ENCODE assay signal across 17 cellular contexts in genomic region chr5:44697025-44697424, GRCh38.
DNase-seq lines count a peak whose midpoint lies in the region; ATAC-seq, FAIRE-seq and TF ChIP-seq lines count a peak whose summit lies in the region.
"Had no signal": no experiment of that assay in that cellular context is flagged by ENCODE, and none has a peak within 500 bp of the region (broad histone marks: within the 10 kb centered on the region; RNA-seq: fewer than 3 reads in every experiment).

No MANE protein-coding gene starts in this region.

- H4K5ac ChIP-seq in H1 (ENCODE audit: insufficient read length, low read depth, low read length) = no peak overlapping the region

- POLR2A ChIA-PET in MCF 10A (lab: Yijun Ruan, JAX) (no interaction called here), H1 (lab: Charles Lee; ENCODE audit: partially characterized antibody) (no interaction called here)

- H3K27ac Mint-ChIP-seq in MCF 10A (ENCODE audit: low read depth, unreplicated experiment) = no peak overlapping the region
- H3K27ac Mint-ChIP-seq: B cell; CD8-positive, alpha-beta T cell had no signal

- no peaks in the 10 kb centered on the region for H4K20me1 ChIP-seq in mammary epithelial cell (ENCODE audit: insufficient read depth, low read length)
- no peaks in the 10 kb centered on the region for H4K20me1 ChIP-seq in H1 (replicated peaks in 1 of 2; ENCODE audit: control insufficient read depth in 1 of 2, insufficient read depth in 2 of 2, low read length in 2 of 2)
- H4K20me1 ChIP-seq: BLaER1 treated with 17β-estradiol and CSF1 and Interleukin-3, amounts not matched to agents 10 nM and 100 nM had no signal

- H3K9me3 Mint-ChIP-seq in MCF 10A (ENCODE audit: unreplicated experiment) = no peaks in the 10 kb centered on the region

- no peaks in the 10 kb centered on the region for H3K27me3 Mint-ChIP-seq in MCF 10A (ENCODE audit: insufficient read depth, unreplicated experiment)
- H3K27me3 Mint-ChIP-seq: B cell had no signal

- H3K27ac ChIP-seq in mammary epithelial cell (ENCODE audit: insufficient read depth, low read depth, low read length) (no peak overlapping the region), H1 (ENCODE audit: low read depth, low read length) (no peak overlapping the region)
- H3K27ac ChIP-seq: BLaER1 treated with 17β-estradiol and CSF1 and Interleukin-3, amounts not matched to agents 10 nM and 100 nM; HL-60 had no signal

- H3K56ac ChIP-seq in H1 (replicated peaks; ENCODE audit: insufficient read length, low read depth, low read length) = no peak overlapping the region

- no peak overlapping the region for H3K4me2 ChIP-seq in mammary epithelial cell (ENCODE audit: insufficient read depth, low read depth, low read length)
- no peak overlapping the region; a peak in 1 of 4 replicates for H3K4me2 ChIP-seq in H1 (ENCODE audit: insufficient read depth in 1 of 2, low read depth in 2 of 2, low read length in 2 of 2)
- H3K4me2 ChIP-seq: BLaER1 treated with 17β-estradiol and CSF1 and Interleukin-3, amounts not matched to agents 10 nM and 100 nM had no signal

- H3K4me3 Mint-ChIP-seq in MCF 10A (ENCODE audit: unreplicated experiment) = no peak overlapping the region
- H3K4me3 Mint-ChIP-seq: B cell; CD8-positive, alpha-beta T cell had no signal

- no peaks in the 10 kb centered on the region for H3K23me2 ChIP-seq in H1 (ENCODE audit: low read depth, low read length)

- no peak overlapping the region for H3K23ac ChIP-seq in H1 (ENCODE audit: insufficient read length)

- H3K79me2 ChIP-seq in mammary epithelial cell (ENCODE audit: insufficient read depth, low read length) = no peaks in the 10 kb centered on the region
- no peaks in the 10 kb centered on the region for H3K79me2 ChIP-seq in H1 (ENCODE audit: control insufficient read depth in 1 of 2, insufficient read depth in 2 of 2, low read length in 2 of 2)

- H2BK15ac ChIP-seq in H1 (ENCODE audit: low read length) = no peak overlapping the region

- H2AFZ ChIP-seq in mammary epithelial cell (ENCODE audit: low read depth, low read length) (peak overlapping the region; percentile 21), H1 (ENCODE audit: low read length) (no peak overlapping the region)

- no peak for TF ChIP-seq RAD21 in H1 (IDR thresholded peaks at IDR 0.05 in 1 of 2, conservative IDR thresholded peaks at IDR 0.05 in 1 of 2; ENCODE audit: low read depth in 2 of 2, low read length in 2 of 2)

- DNase-seq in mammary epithelial cell (no peak), MCF 10A (ENCODE audit: unreplicated experiment) (no peak), H1 (ENCODE audit: low read depth in 1 of 2, low spot score in 2 of 2) (no peak), iPS-NIHi7 (ENCODE audit: extremely low spot score) (peak; percentile 16), NAMALWA (ENCODE audit: low spot score) (no peak)
- DNase-seq: 8988T; Calu3; CD8-positive, alpha-beta T cell; DMS79 treated with DMSO at 0.1 percent for 48 hours; GF-D8 had no signal

- no peak overlapping the region for H2BK120ac ChIP-seq in H1 (replicated peaks; ENCODE audit: low read depth, low read length)

- ATAC-seq in HG03520 (IDR thresholded peaks at IDR 0.05; ENCODE audit: unreplicated experiment) (no peak), HG03460 (IDR thresholded peaks at IDR 0.05; ENCODE audit: unreplicated experiment) (no peak)
- ATAC-seq: CD8-positive, alpha-beta T cell; GM12878 had no signal

- no peak overlapping the region for H4K91ac ChIP-seq in H1 (replicated peaks; ENCODE audit: insufficient read length, low read length)

- H3K27me3 ChIP-seq in mammary epithelial cell (ENCODE audit: insufficient read depth, low read length) = no peaks in the 10 kb centered on the region
- H3K27me3 ChIP-seq in H1 (replicated peaks in 1 of 4; ENCODE audit: control insufficient read depth in 3 of 4, extremely low read depth in 1 of 4, insufficient read depth in 3 of 4, low read length in 3 of 4) = no peaks in the 10 kb centered on the region
- H3K27me3 ChIP-seq: BLaER1 treated with 17β-estradiol and CSF1 and Interleukin-3, amounts not matched to agents 10 nM and 100 nM had no signal

- no peaks in the 10 kb centered on the region for H3K4me1 Mint-ChIP-seq in MCF 10A (ENCODE audit: insufficient read depth, unreplicated experiment)
- H3K4me1 Mint-ChIP-seq: B cell had no signal

- H2AK5ac ChIP-seq in H1 (ENCODE audit: low read depth, low read length) = no peak overlapping the region

- no peak overlapping the region for H4K8ac ChIP-seq in H1 (ENCODE audit: extremely low read depth, insufficient read depth, low read length)

- no peaks in the 10 kb centered on the region for H3K9me3 ChIP-seq in mammary epithelial cell (replicated peaks; ENCODE audit: insufficient read depth, low read length)
- H3K9me3 ChIP-seq in H1 (ENCODE audit: insufficient read depth in 2 of 2, low read depth in 1 of 2, low read length in 1 of 2) = peaks cover 0 to 3% of the 10 kb centered on the region in 2 experiments; a peak in 1 of 4 replicates
- H3K9me3 ChIP-seq: BLaER1 treated with 17β-estradiol and CSF1 and Interleukin-3, amounts not matched to agents 10 nM and 100 nM; HAP-1 had no signal

- H3K4ac ChIP-seq in H1 (replicated peaks; ENCODE audit: insufficient read length, low read depth, low read length) = no peak overlapping the region

- intact Hi-C loops in mammary epithelial cell (cut with micrococcal nuclease) = no loop called here
- intact Hi-C loops in MCF 10A (cut with micrococcal nuclease) = no loop called here

- H3K36me3 Mint-ChIP-seq in MCF 10A (ENCODE audit: insufficient read depth, unreplicated experiment) = no peaks in the 10 kb centered on the region
- H3K36me3 Mint-ChIP-seq: CD8-positive, alpha-beta T cell had no signal

- no peak overlapping the region for H3K14ac ChIP-seq in H1 (ENCODE audit: insufficient read length)

- H3K4me1 ChIP-seq in mammary epithelial cell (ENCODE audit: insufficient read depth, low read length) = peaks cover 5% of the 10 kb centered on the region
- peaks cover 0 to 4% (median 2%) of the 10 kb centered on the region in 4 experiments; a peak in 3 of 7 replicates for H3K4me1 ChIP-seq in H1 (replicated peaks in 1 of 4; ENCODE audit: control insufficient read depth in 3 of 4, insufficient read depth in 4 of 4, low read length in 3 of 4)
- H3K4me1 ChIP-seq: BLaER1 treated with 17β-estradiol and CSF1 and Interleukin-3, amounts not matched to agents 10 nM and 100 nM; HAP-1 had no signal

- no peak for TF ChIP-seq CTCF in mammary epithelial cell (conservative IDR thresholded peaks at IDR 0.05 in 1 of 2, IDR thresholded peaks at IDR 0.05 in 1 of 2; ENCODE audit: extremely low read depth in 1 of 2, insufficient read depth in 1 of 2, low read depth in 1 of 2, low read length in 2 of 2)
- TF ChIP-seq CTCF in MCF 10A (IDR thresholded peaks at IDR 0.05; ENCODE audit: unreplicated experiment) = no peak
- no peak for TF ChIP-seq CTCF in H1 (IDR thresholded peaks at IDR 0.05; ENCODE audit: control extremely low read depth in 1 of 3, insufficient read depth in 1 of 3, low read depth in 1 of 3, low read length in 3 of 3)

- 0 out of 2 replicates have a peak overlapping the region, but pooled peaks have one; percentile 10 for H2BK20ac ChIP-seq in H1 (ENCODE audit: low read length)

- WGBS in mammary epithelial cell (ENCODE audit: low coverage, missing lambda C conversion rate) = 76% methylated on average over 3 of the region's 3 CpGs
- 50% methylated on average over 3 of the region's 3 CpGs; no CpG with 5 or more reads in 1 of the 2 experiments for WGBS in H1 (ENCODE audit: extremely low coverage in 1 of 2, insufficient coverage in 1 of 2, insufficient read length in 1 of 2, insufficient replicate concordance in 2 of 2, low coverage in 1 of 2, low lambda C conversion rate in 2 of 2, missing lambda C conversion rate in 1 of 2), 2 experiments

- no TSS peak for BruUV-seq in mammary epithelial cell (replicated peaks; lab: Mats Ljungman, UMichigan)
- no TSS peak for BruUV-seq in MCF 10A (replicated peaks; lab: Mats Ljungman, UMichigan)

- no peak overlapping the region for H2BK12ac ChIP-seq in H1 (ENCODE audit: low read depth, low read length)

- peak; percentile 78 for FAIRE-seq in H1 (lab: Jason Lieb, UNC)
- FAIRE-seq: GM12878 had no signal

- H3K4me3 ChIP-seq in mammary epithelial cell (replicated peaks in 1 of 3; ENCODE audit: insufficient read depth in 1 of 3, low read depth in 2 of 3, low read length in 3 of 3) (no peak overlapping the region), H1 (ENCODE audit: extremely low read depth in 1 of 4, insufficient read depth in 2 of 4, low read depth in 3 of 4, low read length in 4 of 4) (peak overlapping the region in 2 of 4 experiments; percentile 3 to 15; a peak in 3 of 8 replicates)
- H3K4me3 ChIP-seq: BLaER1 treated with 17β-estradiol and CSF1 and Interleukin-3, amounts not matched to agents 10 nM and 100 nM; GM12878; HAP-1 had no signal

- no peaks in the 10 kb centered on the region for H3K79me1 ChIP-seq in H1 (ENCODE audit: low read depth, low read length)

- no peak overlapping the region for H3K18ac ChIP-seq in H1 (ENCODE audit: extremely low read depth, low read length)

- in situ Hi-C loops in mammary epithelial cell (cut with MboI; ENCODE audit: low sequenced_read_pairs in 2 of 2) = no loop called here

- H3K36me3 ChIP-seq in mammary epithelial cell (ENCODE audit: insufficient read depth, low read length) (no peaks in the 10 kb centered on the region), H1 (ENCODE audit: control insufficient read depth in 2 of 4, insufficient read depth in 4 of 4, low read length in 3 of 4) (no peaks in the 10 kb centered on the region)
- H3K36me3 ChIP-seq: BLaER1 treated with 17β-estradiol and CSF1 and Interleukin-3, amounts not matched to agents 10 nM and 100 nM; HAP-1 had no signal

- no peak overlapping the region for H3K9ac ChIP-seq in mammary epithelial cell (ENCODE audit: insufficient read depth, low read length)
- H3K9ac ChIP-seq in H1 (replicated peaks in 1 of 4; ENCODE audit: extremely low read depth in 1 of 4, low read depth in 3 of 4, low read length in 3 of 4) = no peak overlapping the region
- H3K9ac ChIP-seq: BLaER1 treated with 17β-estradiol and CSF1 and Interleukin-3, amounts not matched to agents 10 nM and 100 nM had no signal

- no peak overlapping the region for H2BK5ac ChIP-seq in H1 (ENCODE audit: low read depth, low read length)

- no peak for TF ChIP-seq POLR2A in H1 (IDR thresholded peaks at IDR 0.05; ENCODE audit: control extremely low read depth in 1 of 2, low read depth in 2 of 2, low read length in 2 of 2)

- no peak for TF ChIP-seq EP300 in H1 (IDR thresholded peaks at IDR 0.05; ENCODE audit: borderline replicate concordance in 1 of 2, low read depth in 2 of 2, low read length in 2 of 2)

- CTCF ChIA-PET in mammary epithelial cell (lab: Charles Lee; ENCODE audit: low non-redundant PET) (no interaction called here), MCF 10A (lab: Yijun Ruan, JAX) (interaction anchor here (0.6 kb wide), 1 partner anchor 146 kb away, joined by 3 read pairs; no protein-coding TSS in a partner anchor), H1 (lab: Charles Lee; ENCODE audit: partially characterized antibody) (interaction anchor here (0.8 kb wide), 1 partner anchor 10 kb away, joined by 3 read pairs; no protein-coding TSS in a partner anchor)

- dilution Hi-C loops in mammary epithelial cell (cut with HindIII; ENCODE audit: low sequenced_read_pairs) = no loop called here

TF ChIP-seq in H1, 55 proteins besides CTCF, POLR2A, EP300 and RAD21 (continues in another document):
- TF ChIP-seq FOSL1 (IDR thresholded peaks at IDR 0.05; ENCODE audit: insufficient read depth, low read depth, low read length) = no peak
- TF ChIP-seq BACH1 (IDR thresholded peaks at IDR 0.05; ENCODE audit: low read length) = no peak
- TF ChIP-seq MAFK (IDR thresholded peaks at IDR 0.05; ENCODE audit: low read depth, low read length) = no peak
